ENCODE assay signal across 1 cellular context in genomic region chr17:19250421-19251141, GRCh38.
TF ChIP-seq lines count a peak whose summit lies in the region.

No MANE protein-coding gene starts in this region.

TF ChIP-seq in SK-N-SH, 30 proteins besides CTCF, POLR2A, EP300 and RAD21 (continued from another document):
- no peak for TF ChIP-seq PBX3 (IDR thresholded peaks at IDR 0.05)
